In the genomic region with DNA sequence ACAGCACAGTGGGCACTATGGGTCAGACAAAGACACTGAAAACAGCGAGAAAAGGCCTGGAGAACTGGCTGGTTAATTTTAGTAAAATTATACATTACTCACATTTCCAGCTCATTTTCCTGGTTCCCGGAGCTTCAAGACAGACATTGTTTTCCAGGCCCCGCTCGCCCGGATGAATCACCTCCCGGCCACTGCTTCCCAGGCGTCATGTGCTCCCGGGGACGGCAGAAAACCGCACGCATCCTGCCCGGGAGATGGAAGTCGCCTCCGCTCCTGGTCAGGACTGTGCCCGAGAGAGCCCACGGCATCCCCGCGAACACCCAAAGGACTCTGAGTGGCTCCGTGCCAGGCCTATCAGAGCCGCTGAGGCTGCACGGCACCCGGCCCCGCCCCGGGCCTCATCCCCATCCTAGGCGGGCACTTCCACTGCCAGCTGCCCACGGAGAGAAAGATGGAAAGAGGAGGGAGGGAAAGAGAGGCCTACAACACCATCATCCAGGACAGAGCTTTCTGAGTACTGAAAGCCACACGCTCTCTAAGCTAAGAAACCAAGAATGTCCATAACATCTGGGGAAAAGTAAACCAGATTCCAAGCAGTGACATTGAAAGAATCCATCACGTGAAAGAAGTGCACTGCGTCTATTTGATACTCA, we compare ENCODE assay signal across 9 cellular contexts.
DNase-seq lines count a peak whose midpoint lies in the region; ATAC-seq and TF ChIP-seq lines count a peak whose summit lies in the region.
"Had no signal": no experiment of that assay in that cellular context is flagged by ENCODE, and none has a peak within 500 bp of the region (broad histone marks: within the 10 kb centered on the region; RNA-seq: fewer than 3 reads in every experiment).

No MANE protein-coding gene starts in this region.

- H4K20me1 ChIP-seq in PC-3 (ENCODE audit: low read length): 0 out of 2 replicates have a peak, but pooled peaks cover 9% of the 10 kb centered on the region
- peaks cover 15% of the 10 kb centered on the region for H4K20me1 ChIP-seq in GM23338 (replicated peaks; ENCODE audit: insufficient read depth)

- peaks cover 9% of the 10 kb centered on the region for H3K27me3 Mint-ChIP-seq in GM23338 (ENCODE audit: insufficient read depth, low read depth, poor library complexity)
- H3K27me3 Mint-ChIP-seq in naive thymus-derived CD8-positive, alpha-beta T cell: no peaks in the 10 kb centered on the region
- H3K27me3 Mint-ChIP-seq: activated naive CD4-positive, alpha-beta T cell treated with anti-CD3 and anti-CD28 coated beads, Interleukin-2, amount 50 U/mL, for 24 hours had no signal

- H3K4me3 ChIP-seq in PC-3 (ENCODE audit: low read length) (peak overlapping the region; percentile 54), esophagus (ENCODE audit: low read depth in 1 of 2, low read length in 2 of 2) (no peak overlapping the region), mucosa of rectum (ENCODE audit: low read length in 2 of 2) (no peak overlapping the region), GM23338 (no peak overlapping the region)

- H3K9ac ChIP-seq in PC-3 (ENCODE audit: low read length): peak overlapping the region; percentile 84
- H3K9ac ChIP-seq in mucosa of rectum (ENCODE audit: low read depth in 1 of 2, low read length in 2 of 2): peak overlapping the region in 1 of 2 donors; percentile 55

- peak overlapping the region; percentile 99 for H3K27ac ChIP-seq in PC-3 (ENCODE audit: low read length)
- peak overlapping the region; percentile 84 to 89 for H3K27ac ChIP-seq in esophagus (ENCODE audit: low read depth in 2 of 2, low read length in 1 of 2)
- peak overlapping the region; percentile 76 to 80 for H3K27ac ChIP-seq in mucosa of rectum (ENCODE audit: low read depth in 2 of 2, low read length in 2 of 2)
- H3K27ac ChIP-seq in GM23338 (ENCODE audit: low read depth): no peak overlapping the region

- 29 to 51% methylated on average over 29 of the region's 29 CpGs for WGBS in esophagus, 2 donors

- H3K4me2 ChIP-seq in PC-3 (ENCODE audit: low read length) (peak overlapping the region; percentile 88), GM23338 (no peak overlapping the region)

- H3K27me3 ChIP-seq in PC-3 (ENCODE audit: low read length) (no peaks in the 10 kb centered on the region), esophagus (ENCODE audit: control insufficient read depth in 1 of 2, insufficient read depth in 2 of 2, low read length in 2 of 2) (no peaks in the 10 kb centered on the region), mucosa of rectum (ENCODE audit: control insufficient read depth in 2 of 2, insufficient read depth in 2 of 2, low read length in 2 of 2) (no peaks in the 10 kb centered on the region), GM23338 (ENCODE audit: insufficient read depth) (no peaks in the 10 kb centered on the region)

- TF ChIP-seq CTCF in PC-3 (conservative IDR thresholded peaks at IDR 0.05; ENCODE audit: low read depth, low read length) (no peak), GM23338 (conservative IDR thresholded peaks at IDR 0.05; ENCODE audit: low read depth in 2 of 2) (no peak)

- CTCF ChIA-PET in PC-3 (lab: Charles Lee): interaction anchor here (0.6 kb wide), 1 partner anchor 188 kb away, joined by 4 read pairs; no protein-coding TSS in a partner anchor

- H3K4me1 Mint-ChIP-seq in GM23338: 0 out of 3 replicates have a peak, but pooled peaks cover 2% of the 10 kb centered on the region
- H3K4me1 Mint-ChIP-seq in naive thymus-derived CD8-positive, alpha-beta T cell: peaks cover 3 to 26% (median 15%) of the 10 kb centered on the region in 4 donors

- no peak for TF ChIP-seq POLR2A in erythroblast (IDR thresholded peaks at IDR 0.05; ENCODE audit: low read length)

- no peaks in the 10 kb centered on the region for H3K9me2 ChIP-seq in PC-3 (replicated peaks; ENCODE audit: low read length)
- no peaks in the 10 kb centered on the region for H3K9me2 ChIP-seq in GM23338 (ENCODE audit: insufficient read depth)

- H3K9me3 Mint-ChIP-seq in GM23338: no peaks in the 10 kb centered on the region
- no peaks in the 10 kb centered on the region for H3K9me3 Mint-ChIP-seq in naive thymus-derived CD8-positive, alpha-beta T cell
- H3K9me3 Mint-ChIP-seq: activated naive CD4-positive, alpha-beta T cell treated with anti-CD3 and anti-CD28 coated beads, Interleukin-2, amount 50 U/mL, for 24 hours had no signal

- peaks cover 47% of the 10 kb centered on the region for H3K4me1 ChIP-seq in PC-3 (ENCODE audit: insufficient read depth, low read length)
- peaks cover 5 to 30% of the 10 kb centered on the region in 2 donors for H3K4me1 ChIP-seq in esophagus (ENCODE audit: control insufficient read depth in 2 of 2, insufficient read depth in 2 of 2, low read length in 1 of 2)
- H3K4me1 ChIP-seq in mucosa of rectum (ENCODE audit: control insufficient read depth in 2 of 2, insufficient read depth in 2 of 2, low read length in 2 of 2): peaks cover 0 to 3% of the 10 kb centered on the region in 2 donors
- H3K4me1 ChIP-seq in GM23338 (ENCODE audit: insufficient read depth): no peaks in the 10 kb centered on the region

- BruUV-seq in PC-3 (replicated peaks; lab: Mats Ljungman, UMichigan): TSS peak; percentile 83

- H3K27ac Mint-ChIP-seq in GM23338: no peak overlapping the region
- H3K27ac Mint-ChIP-seq in naive thymus-derived CD8-positive, alpha-beta T cell: peak overlapping the region in 3 of 10 donors; percentile 29 to 75 (median 69)

- POLR2A ChIA-PET in PC-3 (lab: Charles Lee; ENCODE audit: unreplicated experiment): interaction anchor here (0.6 to 1.9 kb wide), 3 partner anchors 17 to 768 kb away, joined by 3 to 12 read pairs (median 4); partner anchors contain the start of gene VGLL4
- POLR2A ChIA-PET in naive thymus-derived CD8-positive, alpha-beta T cell (lab: Charles Lee): no interaction called here

- peaks cover 14% of the 10 kb centered on the region; the same call in 1 of the 3 replicates for H3K36me3 Mint-ChIP-seq in GM23338 (ENCODE audit: low read depth)
- peaks cover 0 to 36% (median 4%) of the 10 kb centered on the region in 3 donors for H3K36me3 Mint-ChIP-seq in naive thymus-derived CD8-positive, alpha-beta T cell

- H3F3A ChIP-seq in PC-3 (ENCODE audit: low read length, unreplicated experiment) (peaks cover 6% of the 10 kb centered on the region), GM23338 (replicated peaks; ENCODE audit: low read depth) (no peaks in the 10 kb centered on the region)

- ATAC-seq in PC-3 (peak; percentile 86), GM23338 (no peak), HG02759 (IDR thresholded peaks at IDR 0.05; ENCODE audit: unreplicated experiment) (no peak)
- no peak for ATAC-seq in naive thymus-derived CD8-positive, alpha-beta T cell

- H3K36me3 ChIP-seq in PC-3 (ENCODE audit: low read depth, low read length) (peaks cover 11% of the 10 kb centered on the region; the same call in 1 of the 2 replicates), esophagus (ENCODE audit: control insufficient read depth in 2 of 2, insufficient read depth in 2 of 2, low read length in 1 of 2) (peaks cover 0 to 23% of the 10 kb centered on the region in 2 donors), mucosa of rectum (ENCODE audit: control insufficient read depth in 2 of 2, insufficient read depth in 2 of 2, low read length in 2 of 2) (peaks cover 25 to 26% of the 10 kb centered on the region in 2 donors), GM23338 (ENCODE audit: insufficient read depth) (no peaks in the 10 kb centered on the region; the same call in 1 of the 2 replicates)

- H2AFZ ChIP-seq in PC-3 (ENCODE audit: low read length) (peak overlapping the region; percentile 21; the same call in 1 of the 2 replicates), GM23338 (no peak overlapping the region)

- intact Hi-C loops in PC-3 (cut with micrococcal nuclease): loop anchor here (1.0 to 2.0 kb wide), 2 partner anchors 32 to 74 kb away; partner anchors contain the start of gene VGLL4

- no peaks in the 10 kb centered on the region for H3K9me3 ChIP-seq in PC-3 (ENCODE audit: low read length)
- no peaks in the 10 kb centered on the region for H3K9me3 ChIP-seq in esophagus (ENCODE audit: control insufficient read depth in 2 of 2, insufficient read depth in 1 of 2, low read depth in 1 of 2, low read length in 1 of 2)
- no peaks in the 10 kb centered on the region for H3K9me3 ChIP-seq in mucosa of rectum (ENCODE audit: control insufficient read depth in 2 of 2, low read length in 2 of 2)

- H3K4me3 Mint-ChIP-seq in GM23338: no peak overlapping the region
- no peak overlapping the region for H3K4me3 Mint-ChIP-seq in naive thymus-derived CD8-positive, alpha-beta T cell
- H3K4me3 Mint-ChIP-seq: activated naive CD4-positive, alpha-beta T cell treated with anti-CD3 and anti-CD28 coated beads, Interleukin-2, amount 50 U/mL, for 24 hours had no signal

- DNase-seq in A172 (ENCODE audit: low spot score) (peak; percentile 94), PC-3 (peak; percentile 93), GM23338 (ENCODE audit: low spot score) (no peak), erythroblast (lab: John Stamatoyannopoulos, UW) (no peak)
- no peak for DNase-seq in naive thymus-derived CD8-positive, alpha-beta T cell

- H3K79me2 ChIP-seq in PC-3 (ENCODE audit: low read length) (peaks cover 76% of the 10 kb centered on the region), GM23338 (replicated peaks; ENCODE audit: insufficient read depth) (peaks cover 30% of the 10 kb centered on the region)

TF ChIP-seq in GM23338, 12 proteins besides CTCF, POLR2A, EP300 and RAD21:
- no peak for TF ChIP-seq ZNF331 (CRISPR knock-in tag; IDR thresholded peaks at IDR 0.05; ENCODE audit: low read depth)
- TF ChIP-seq, protein P1, sequence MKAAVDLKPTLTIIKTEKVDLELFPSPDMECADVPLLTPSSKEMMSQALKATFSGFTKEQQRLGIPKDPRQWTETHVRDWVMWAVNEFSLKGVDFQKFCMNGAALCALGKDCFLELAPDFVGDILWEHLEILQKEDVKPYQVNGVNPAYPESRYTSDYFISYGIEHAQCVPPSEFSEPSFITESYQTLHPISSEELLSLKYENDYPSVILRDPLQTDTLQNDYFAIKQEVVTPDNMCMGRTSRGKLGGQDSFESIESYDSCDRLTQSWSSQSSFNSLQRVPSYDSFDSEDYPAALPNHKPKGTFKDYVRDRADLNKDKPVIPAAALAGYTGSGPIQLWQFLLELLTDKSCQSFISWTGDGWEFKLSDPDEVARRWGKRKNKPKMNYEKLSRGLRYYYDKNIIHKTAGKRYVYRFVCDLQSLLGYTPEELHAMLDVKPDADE (IDR thresholded peaks at IDR 0.05): no peak
TF ChIP-seq in GM23338: peak in this region for 0.

Comparison
In these comparisons a context has a peak if more than half of its experiments do, and no peak if none do; other contexts are left out.
1. DNase-seq: peak in A172 (single experiment) and PC-3 (single experiment); none in GM23338 (single experiment), naive thymus-derived CD8-positive, alpha-beta T cell (0 of 10) and erythroblast (0 of 2).